11 cellular contexts compared by ENCODE assay signal in genomic region chr11:96157517-96157873, GRCh38.
DNase-seq lines count a peak whose midpoint lies in the region; ATAC-seq and TF ChIP-seq lines count a peak whose summit lies in the region.
"Had no signal": no experiment of that assay in that cellular context is flagged by ENCODE, and none has a peak within 500 bp of the region (broad histone marks: within the 10 kb centered on the region; RNA-seq: fewer than 3 reads in every experiment).

No MANE protein-coding gene starts in this region.

- H3K4me1 Mint-ChIP-seq in HFFc6 (ENCODE audit: low read depth), result peaks cover 82% of the 10 kb centered on the region
- H3K4me1 Mint-ChIP-seq in activated CD8-positive, alpha-beta T cell treated with anti-CD3 and anti-CD28 coated beads, Interleukin-2, amount 10 ng/mL, durations not matched to agents 7 days and 5 days (ENCODE audit: low read depth), result peaks cover 32% of the 10 kb centered on the region

- H3K27ac ChIP-seq in gastroesophageal sphincter (peak overlapping the region; percentile 51 to 80 (median 77)), spleen (peak overlapping the region; percentile 17 to 85 (median 78))

- H3K27me3 ChIP-seq in gastroesophageal sphincter (no peaks in the 10 kb centered on the region), spleen (replicated peaks in 1 of 7) (no peaks in the 10 kb centered on the region)

- no peak for DNase-seq in HFFc6
- DNase-seq in activated CD8-positive, alpha-beta T cell treated with anti-CD3 and anti-CD28 coated beads, Interleukin-2, amount 10 ng/mL, durations not matched to agents 7 days and 5 days, result no peak
- no peak for DNase-seq in spleen
- DNase-seq in D341Med (ENCODE audit: low spot score), result no peak
- DNase-seq in kidney tubule cell (ENCODE audit: low spot score), result no peak
- no peak for DNase-seq in NCI-H2171 treated with DMSO at 0.1 percent for 48 hours (lab: John Stamatoyannopoulos, UW)
- no peak for DNase-seq in NCI-H524 treated with DMSO at 0.1 percent for 48 hours (lab: John Stamatoyannopoulos, UW)
- DNase-seq: activated effector memory CD4-positive, alpha-beta T cell treated with Interleukin-2 at 50 U/mL for 16 hours; NCI-H748 treated with DMSO at 0.1 percent for 48 hours; T1000 had no signal

- H3K27ac Mint-ChIP-seq in HFFc6, result peak overlapping the region; percentile 99
- H3K27ac Mint-ChIP-seq in activated CD8-positive, alpha-beta T cell treated with anti-CD3 and anti-CD28 coated beads, Interleukin-2, amount 10 ng/mL, durations not matched to agents 7 days and 5 days, result peak overlapping the region; percentile 88

- H3K4me3 ChIP-seq in gastroesophageal sphincter (no peak overlapping the region), spleen (peak overlapping the region in 1 of 8 donors; percentile 34)

- no peak for TF ChIP-seq POLR2A in gastroesophageal sphincter (IDR thresholded peaks at IDR 0.05)
- TF ChIP-seq POLR2A in spleen (IDR thresholded peaks at IDR 0.05), result no peak

- peaks cover 20 to 68% (median 35%) of the 10 kb centered on the region in 3 donors for H3K4me1 ChIP-seq in gastroesophageal sphincter
- H3K4me1 ChIP-seq in spleen, result peaks cover 27 to 86% (median 55%) of the 10 kb centered on the region in 6 donors

- intact Hi-C loops in spleen (cut with DNase I; ENCODE audit: low total_unique reads), result no loop called here

- no peaks in the 10 kb centered on the region for H3K9me3 ChIP-seq in gastroesophageal sphincter
- no peaks in the 10 kb centered on the region for H3K9me3 ChIP-seq in spleen

- no peaks in the 10 kb centered on the region for H3K27me3 Mint-ChIP-seq in HFFc6 (ENCODE audit: insufficient read depth)
- H3K27me3 Mint-ChIP-seq in activated CD8-positive, alpha-beta T cell treated with anti-CD3 and anti-CD28 coated beads, Interleukin-2, amount 10 ng/mL, durations not matched to agents 7 days and 5 days (ENCODE audit: low read depth), result no peaks in the 10 kb centered on the region

- H3K36me3 ChIP-seq in gastroesophageal sphincter (no peaks in the 10 kb centered on the region), spleen (no peaks in the 10 kb centered on the region)

- H3K9me3 Mint-ChIP-seq in HFFc6, result no peaks in the 10 kb centered on the region
- H3K9me3 Mint-ChIP-seq in activated CD8-positive, alpha-beta T cell treated with anti-CD3 and anti-CD28 coated beads, Interleukin-2, amount 10 ng/mL, durations not matched to agents 7 days and 5 days (ENCODE audit: insufficient read depth), result no peaks in the 10 kb centered on the region

- TF ChIP-seq EP300 in gastroesophageal sphincter (IDR thresholded peaks at IDR 0.05), result no peak

- ATAC-seq in activated CD8-positive, alpha-beta T cell treated with anti-CD3 and anti-CD28 coated beads, Interleukin-2, amount 10 ng/mL, durations not matched to agents 7 days and 5 days, result no peak
- no peak for ATAC-seq in gastroesophageal sphincter

- no peak for TF ChIP-seq CTCF in HFFc6 (IDR thresholded peaks at IDR 0.05)
- TF ChIP-seq CTCF in gastroesophageal sphincter (IDR thresholded peaks at IDR 0.05), result no peak
- TF ChIP-seq CTCF in spleen (IDR thresholded peaks at IDR 0.05 in 8 of 11, conservative IDR thresholded peaks at IDR 0.05 in 3 of 11), result no peak

- CTCF ChIA-PET in activated CD8-positive, alpha-beta T cell treated with anti-CD3 and anti-CD28 coated beads, Interleukin-2, amount 10 ng/mL, durations not matched to agents 7 days and 5 days (lab: Charles Lee), result interaction anchor here (1.3 kb wide), 1 partner anchor 31 kb away, joined by 4 read pairs; no protein-coding TSS in a partner anchor

- peaks cover 3% of the 10 kb centered on the region; the same call in 1 of the 2 replicates for H3K36me3 Mint-ChIP-seq in HFFc6 (ENCODE audit: low read depth)
- H3K36me3 Mint-ChIP-seq in activated CD8-positive, alpha-beta T cell treated with anti-CD3 and anti-CD28 coated beads, Interleukin-2, amount 10 ng/mL, durations not matched to agents 7 days and 5 days (ENCODE audit: low read depth), result peaks cover 11% of the 10 kb centered on the region

- POLR2A ChIA-PET in activated CD8-positive, alpha-beta T cell treated with anti-CD3 and anti-CD28 coated beads, Interleukin-2, amount 10 ng/mL, durations not matched to agents 7 days and 5 days (lab: Charles Lee), result no interaction called here

- H3K4me3 Mint-ChIP-seq in HFFc6, result peak overlapping the region; percentile 85; the same call in 1 of the 2 replicates
- no peak overlapping the region for H3K4me3 Mint-ChIP-seq in activated CD8-positive, alpha-beta T cell treated with anti-CD3 and anti-CD28 coated beads, Interleukin-2, amount 10 ng/mL, durations not matched to agents 7 days and 5 days
